Comparison of ENCODE assay signal across 21 cellular contexts in genomic region chr4:27094224-27094623, GRCh38.
"Had no signal": no experiment of that assay in that cellular context is flagged by ENCODE, and none has a peak within 500 bp of the region (broad histone marks: within the 10 kb centered on the region; RNA-seq: fewer than 3 reads in every experiment).

No MANE protein-coding gene starts in this region.

- H3K9me3 ChIP-seq: gastrocnemius medialis, prostate gland, right atrium auricular region, thoracic aorta, tibial nerve had no signal

- H3K36me3 Mint-ChIP-seq: naive thymus-derived CD8-positive, alpha-beta T cell; stimulated activated naive B cell treated with anti-CD40 and anti-IgM and Interleukin-4, amounts not matched to agents 10 μg/mL and 1 μg/mL and 100 μg/mL, for 72 hours had no signal

- H3K4me1 ChIP-seq: gastrocnemius medialis, prostate gland, right atrium auricular region, tibial nerve had no signal

- H3K27ac Mint-ChIP-seq: nephron progenitor cell; stimulated activated naive B cell treated with anti-CD40 and anti-IgM and Interleukin-4, amounts not matched to agents 10 μg/mL and 1 μg/mL and 100 μg/mL, for 72 hours; stimulated activated naive CD8-positive, alpha-beta T cell treated with anti-CD3 and anti-CD28 coated beads, Interleukin-15, Interleukin-2, amounts not matched to agents 100 ng/mL and 50 ng/mL, for 24 hours had no signal

- H3K27me3 ChIP-seq: gastrocnemius medialis, right atrium auricular region had no signal

- H3K4me3 Mint-ChIP-seq: naive thymus-derived CD8-positive, alpha-beta T cell; nephron progenitor cell; stimulated activated naive B cell treated with anti-CD40 and anti-IgM and Interleukin-4, amounts not matched to agents 10 μg/mL and 1 μg/mL and 100 μg/mL, for 72 hours; stimulated activated naive CD8-positive, alpha-beta T cell treated with anti-CD3 and anti-CD28 coated beads, Interleukin-15, Interleukin-2, amounts not matched to agents 100 ng/mL and 50 ng/mL, for 24 hours had no signal

- H3K4me1 Mint-ChIP-seq: naive thymus-derived CD8-positive, alpha-beta T cell; stimulated activated naive B cell treated with anti-CD40 and anti-IgM and Interleukin-4, amounts not matched to agents 10 μg/mL and 1 μg/mL and 100 μg/mL, for 72 hours had no signal

- H3K36me3 ChIP-seq: gastrocnemius medialis, prostate gland, right atrium auricular region, thoracic aorta, tibial nerve had no signal

- H3K4me3 ChIP-seq: dorsolateral prefrontal cortex, gastrocnemius medialis, prostate gland, right atrium auricular region, thoracic aorta, tibial nerve had no signal

- H3K27ac ChIP-seq: dorsolateral prefrontal cortex, epithelial cell of prostate, gastrocnemius medialis, prostate gland, right atrium auricular region, thoracic aorta, tibial nerve had no signal

- ATAC-seq: esophagus mucosa; gastrocnemius medialis; naive thymus-derived CD8-positive, alpha-beta T cell; sciatic nerve; stimulated activated naive B cell treated with anti-CD40 and anti-IgM and Interleukin-4, amounts not matched to agents 10 μg/mL and 1 μg/mL and 100 μg/mL, for 72 hours had no signal

- DNase-seq: dorsolateral prefrontal cortex; effector CD4-positive, alpha-beta T cell; foreskin fibroblast; gastrocnemius medialis; kidney; mammary epithelial cell; naive thymus-derived CD8-positive, alpha-beta T cell; nephron progenitor cell; nucleus accumbens; stimulated activated CD4-positive, alpha-beta T cell treated with anti-CD3 and anti-CD28 coated beads, Interleukin-2, amount 100 ng/mL, for 24 hours; stimulated activated CD4-positive, alpha-beta T cell treated with anti-CD3 and anti-CD28 coated beads, Interleukin-4, amount 100 ng/mL, for 24 hours; stimulated activated naive B cell treated with anti-CD40 and anti-IgM and Interleukin-4, amounts not matched to agents 10 μg/mL and 1 μg/mL and 100 μg/mL, for 72 hours had no signal

- H3K9me3 Mint-ChIP-seq: nephron progenitor cell; stimulated activated naive B cell treated with anti-CD40 and anti-IgM and Interleukin-4, amounts not matched to agents 10 μg/mL and 1 μg/mL and 100 μg/mL, for 72 hours; stimulated activated naive CD8-positive, alpha-beta T cell treated with anti-CD3 and anti-CD28 coated beads, Interleukin-15, Interleukin-2, amounts not matched to agents 100 ng/mL and 50 ng/mL, for 24 hours had no signal

- FAIRE-seq: colon, kidney had no signal
